Comparison of ENCODE assay signal across 3 cellular contexts in genomic region chr5:97544279-97545077, GRCh38.
TF ChIP-seq lines count a peak whose summit lies in the region.

No MANE protein-coding gene starts in this region.

TF ChIP-seq in SK-N-SH, 30 proteins besides CTCF, POLR2A, EP300 and RAD21:
- TF ChIP-seq NRF1 (IDR thresholded peaks at IDR 0.05; ENCODE audit: low read depth, low read length): no peak
- TF ChIP-seq FOXJ3 (CRISPR knock-in tag; IDR thresholded peaks at IDR 0.05): no peak
- TF ChIP-seq RFX5 (IDR thresholded peaks at IDR 0.05; ENCODE audit: low read length): no peak
- no peak for TF ChIP-seq TEAD4 (IDR thresholded peaks at IDR 0.05; ENCODE audit: borderline replicate concordance, insufficient read depth)

TF ChIP-seq in SK-N-SH treated with all-trans-retinoic acid at 6 μM for 48 hours, 23 proteins besides CTCF, POLR2A, EP300 and RAD21:
- TF ChIP-seq RARB (CRISPR knock-in tag; IDR thresholded peaks at IDR 0.05) (no peak), OSR1 (CRISPR knock-in tag; IDR thresholded peaks at IDR 0.05) (no peak), SNAI2 (CRISPR knock-in tag; IDR thresholded peaks at IDR 0.05) (no peak), ZFP3 (CRISPR knock-in tag; IDR thresholded peaks at IDR 0.05) (no peak), CREB5 (CRISPR knock-in tag; IDR thresholded peaks at IDR 0.05; ENCODE audit: low read depth) (no peak), ARNTL (CRISPR knock-in tag; IDR thresholded peaks at IDR 0.05; ENCODE audit: borderline replicate concordance, low read depth) (no peak), ZNF70 (CRISPR knock-in tag; IDR thresholded peaks at IDR 0.05) (no peak), ZC3H10 (CRISPR knock-in tag; IDR thresholded peaks at IDR 0.05) (no peak), GLIS3 (CRISPR knock-in tag; IDR thresholded peaks at IDR 0.05) (no peak), TCF4 (CRISPR knock-in tag; IDR thresholded peaks at IDR 0.05; ENCODE audit: borderline replicate concordance) (no peak), ZNF565 (CRISPR knock-in tag; conservative IDR thresholded peaks at IDR 0.05; ENCODE audit: low read depth) (no peak), ESRRG (CRISPR knock-in tag; IDR thresholded peaks at IDR 0.05) (no peak), ZFP30 (CRISPR knock-in tag; IDR thresholded peaks at IDR 0.05) (no peak), ZNF8 (CRISPR knock-in tag; IDR thresholded peaks at IDR 0.05) (no peak), BACH2 (CRISPR knock-in tag; IDR thresholded peaks at IDR 0.05; ENCODE audit: borderline replicate concordance) (no peak), ISL1 (CRISPR knock-in tag; IDR thresholded peaks at IDR 0.05) (no peak)
- TF ChIP-seq, protein P1, sequence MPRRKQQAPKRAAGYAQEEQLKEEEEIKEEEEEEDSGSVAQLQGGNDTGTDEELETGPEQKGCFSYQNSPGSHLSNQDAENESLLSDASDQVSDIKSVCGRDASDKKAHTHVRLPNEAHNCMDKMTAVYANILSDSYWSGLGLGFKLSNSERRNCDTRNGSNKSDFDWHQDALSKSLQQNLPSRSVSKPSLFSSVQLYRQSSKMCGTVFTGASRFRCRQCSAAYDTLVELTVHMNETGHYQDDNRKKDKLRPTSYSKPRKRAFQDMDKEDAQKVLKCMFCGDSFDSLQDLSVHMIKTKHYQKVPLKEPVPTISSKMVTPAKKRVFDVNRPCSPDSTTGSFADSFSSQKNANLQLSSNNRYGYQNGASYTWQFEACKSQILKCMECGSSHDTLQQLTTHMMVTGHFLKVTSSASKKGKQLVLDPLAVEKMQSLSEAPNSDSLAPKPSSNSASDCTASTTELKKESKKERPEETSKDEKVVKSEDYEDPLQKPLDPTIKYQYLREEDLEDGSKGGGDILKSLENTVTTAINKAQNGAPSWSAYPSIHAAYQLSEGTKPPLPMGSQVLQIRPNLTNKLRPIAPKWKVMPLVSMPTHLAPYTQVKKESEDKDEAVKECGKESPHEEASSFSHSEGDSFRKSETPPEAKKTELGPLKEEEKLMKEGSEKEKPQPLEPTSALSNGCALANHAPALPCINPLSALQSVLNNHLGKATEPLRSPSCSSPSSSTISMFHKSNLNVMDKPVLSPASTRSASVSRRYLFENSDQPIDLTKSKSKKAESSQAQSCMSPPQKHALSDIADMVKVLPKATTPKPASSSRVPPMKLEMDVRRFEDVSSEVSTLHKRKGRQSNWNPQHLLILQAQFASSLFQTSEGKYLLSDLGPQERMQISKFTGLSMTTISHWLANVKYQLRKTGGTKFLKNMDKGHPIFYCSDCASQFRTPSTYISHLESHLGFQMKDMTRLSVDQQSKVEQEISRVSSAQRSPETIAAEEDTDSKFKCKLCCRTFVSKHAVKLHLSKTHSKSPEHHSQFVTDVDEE (CRISPR knock-in tag; IDR thresholded peaks at IDR 0.05): no peak
- TF ChIP-seq, protein P2, sequence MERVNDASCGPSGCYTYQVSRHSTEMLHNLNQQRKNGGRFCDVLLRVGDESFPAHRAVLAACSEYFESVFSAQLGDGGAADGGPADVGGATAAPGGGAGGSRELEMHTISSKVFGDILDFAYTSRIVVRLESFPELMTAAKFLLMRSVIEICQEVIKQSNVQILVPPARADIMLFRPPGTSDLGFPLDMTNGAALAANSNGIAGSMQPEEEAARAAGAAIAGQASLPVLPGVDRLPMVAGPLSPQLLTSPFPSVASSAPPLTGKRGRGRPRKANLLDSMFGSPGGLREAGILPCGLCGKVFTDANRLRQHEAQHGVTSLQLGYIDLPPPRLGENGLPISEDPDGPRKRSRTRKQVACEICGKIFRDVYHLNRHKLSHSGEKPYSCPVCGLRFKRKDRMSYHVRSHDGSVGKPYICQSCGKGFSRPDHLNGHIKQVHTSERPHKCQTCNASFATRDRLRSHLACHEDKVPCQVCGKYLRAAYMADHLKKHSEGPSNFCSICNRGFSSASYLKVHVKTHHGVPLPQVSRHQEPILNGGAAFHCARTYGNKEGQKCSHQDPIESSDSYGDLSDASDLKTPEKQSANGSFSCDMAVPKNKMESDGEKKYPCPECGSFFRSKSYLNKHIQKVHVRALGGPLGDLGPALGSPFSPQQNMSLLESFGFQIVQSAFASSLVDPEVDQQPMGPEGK (CRISPR knock-in tag; IDR thresholded peaks at IDR 0.05; ENCODE audit: borderline replicate concordance): no peak
- TF ChIP-seq, protein P3, sequence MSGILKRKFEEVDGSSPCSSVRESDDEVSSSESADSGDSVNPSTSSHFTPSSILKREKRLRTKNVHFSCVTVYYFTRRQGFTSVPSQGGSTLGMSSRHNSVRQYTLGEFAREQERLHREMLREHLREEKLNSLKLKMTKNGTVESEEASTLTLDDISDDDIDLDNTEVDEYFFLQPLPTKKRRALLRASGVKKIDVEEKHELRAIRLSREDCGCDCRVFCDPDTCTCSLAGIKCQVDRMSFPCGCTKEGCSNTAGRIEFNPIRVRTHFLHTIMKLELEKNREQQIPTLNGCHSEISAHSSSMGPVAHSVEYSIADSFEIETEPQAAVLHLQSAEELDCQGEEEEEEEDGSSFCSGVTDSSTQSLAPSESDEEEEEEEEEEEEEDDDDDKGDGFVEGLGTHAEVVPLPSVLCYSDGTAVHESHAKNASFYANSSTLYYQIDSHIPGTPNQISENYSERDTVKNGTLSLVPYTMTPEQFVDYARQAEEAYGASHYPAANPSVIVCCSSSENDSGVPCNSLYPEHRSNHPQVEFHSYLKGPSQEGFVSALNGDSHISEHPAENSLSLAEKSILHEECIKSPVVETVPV (CRISPR knock-in tag; IDR thresholded peaks at IDR 0.05): no peak

TF ChIP-seq in H1, 55 proteins besides CTCF, POLR2A, EP300 and RAD21:
- TF ChIP-seq SRF (IDR thresholded peaks at IDR 0.05; ENCODE audit: low read depth, low read length) (no peak), CTBP2 (IDR thresholded peaks at IDR 0.05; ENCODE audit: borderline replicate concordance, insufficient read depth, insufficient read length, low read length) (no peak), GTF2F1 (IDR thresholded peaks at IDR 0.05; ENCODE audit: borderline replicate concordance, low read depth, low read length) (no peak), SUZ12 (IDR thresholded peaks at IDR 0.05; ENCODE audit: low read length) (no peak), KDM4A (IDR thresholded peaks at IDR 0.05; ENCODE audit: low read depth, low read length, severe bottlenecking) (no peak), RBBP5 (IDR thresholded peaks at IDR 0.05; ENCODE audit: borderline replicate concordance, low read depth, low read length) (no peak), NRF1 (IDR thresholded peaks at IDR 0.05; ENCODE audit: low read depth, low read length) (no peak), ASH2L (IDR thresholded peaks at IDR 0.05; ENCODE audit: low read length) (no peak), NANOG (IDR thresholded peaks at IDR 0.05; ENCODE audit: insufficient read depth, low read depth, low read length, poor library complexity, severe bottlenecking) (no peak), JUN (IDR thresholded peaks at IDR 0.05; ENCODE audit: low read depth, low read length) (no peak), MAX (IDR thresholded peaks at IDR 0.05) (no peak), EZH2 (IDR thresholded peaks at IDR 0.05; ENCODE audit: low read depth, low read length, severe bottlenecking) (no peak), RXRA (IDR thresholded peaks at IDR 0.05; ENCODE audit: insufficient read depth, low read depth, low read length) (no peak), RNF2 (IDR thresholded peaks at IDR 0.05; ENCODE audit: borderline replicate concordance, low read depth, low read length, missing control alignments, poor library complexity, severe bottlenecking) (no peak), CBX5 (IDR thresholded peaks at IDR 0.05; ENCODE audit: low read depth, low read length) (no peak), MAFK (IDR thresholded peaks at IDR 0.05; ENCODE audit: low read depth, low read length) (no peak), SIN3A (conservative IDR thresholded peaks at IDR 0.05 in 1 of 2, IDR thresholded peaks at IDR 0.05 in 1 of 2; ENCODE audit: low read depth in 1 of 2, low read length in 2 of 2) (no peak), CHD1 (IDR thresholded peaks at IDR 0.05; ENCODE audit: low read depth, low read length) (no peak)
